16 cellular contexts compared by ENCODE assay signal in the genomic region with DNA sequence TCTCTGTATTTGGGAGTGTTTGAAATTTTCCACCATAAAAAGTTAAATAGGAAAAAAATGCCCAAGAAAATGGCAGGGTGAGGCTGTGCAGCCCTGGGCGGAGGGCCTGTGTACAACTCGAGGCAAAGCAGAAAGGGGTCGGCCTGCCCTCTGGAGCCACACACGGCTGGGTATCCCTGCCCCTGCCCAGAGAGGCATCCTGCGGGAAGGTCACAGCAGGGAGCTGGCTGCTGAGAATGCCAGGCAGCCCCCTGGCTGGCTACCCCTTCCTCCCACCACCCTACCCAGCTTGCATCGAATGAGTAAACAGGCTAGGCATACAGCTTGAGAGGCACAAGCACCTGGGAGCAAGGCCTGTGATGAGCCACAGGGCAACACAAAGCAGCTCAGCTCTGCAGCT. TPM values are rescaled to one million over a fixed set of nuclear protein-coding genes. Genes with fewer than 3 reads are reported as not detected.
A peak's percentile ranks its signal among the peaks of the same experiment; 100 is the strongest.
DNase-seq lines count a peak whose midpoint lies in the region; ATAC-seq, FAIRE-seq and TF ChIP-seq lines count a peak whose summit lies in the region.
"Had no signal": no experiment of that assay in that cellular context is flagged by ENCODE, and none has a peak within 500 bp of the region (broad histone marks: within the 10 kb centered on the region; RNA-seq: fewer than 3 reads in every experiment).

No MANE protein-coding gene starts in this region.

- no peaks in the 10 kb centered on the region for H3K27me3 ChIP-seq in ovary
- H3K27me3 ChIP-seq: BLaER1, foreskin keratinocyte had no signal

- TF ChIP-seq EP300 in ovary (IDR thresholded peaks at IDR 0.05), result no peak

- no peak for FAIRE-seq in D721Med (lab: Jason Lieb, UNC)

- 52 to 69% (median 64%) methylated on average over 6 of the region's 6 CpGs for WGBS in ovary, 3 donors

- H3K9me3 Mint-ChIP-seq in CD14-positive monocyte, result peaks cover 0 to 3% (median 0%) of the 10 kb centered on the region in 7 donors
- H3K9me3 Mint-ChIP-seq: activated T-helper 1 cell treated with anti-CD3 and anti-CD28 coated beads, Interleukin-12 subunit alpha, Interleukin-12 subunit beta, Interleukin-2, Interleukin-4 antibody, amounts not matched to agents 30 ng/mL and 10 ng/mL and 1 ng/mL, durations not matched to agents 14 hours and 24 hours and 36 hours; H9; natural killer cell had no signal

- no peak overlapping the region for H3K4me3 ChIP-seq in ovary
- H3K4me3 ChIP-seq: BLaER1 had no signal

- intact Hi-C loops in CD14-positive monocyte (cut with micrococcal nuclease) (no loop called here), head of caudate nucleus (cut with DNase I) (no loop called here), ovary (cut with DNase I) (no loop called here)

- no peaks in the 10 kb centered on the region for H3K4me1 Mint-ChIP-seq in CD14-positive monocyte
- H3K4me1 Mint-ChIP-seq: natural killer cell had no signal

- peaks cover 0 to 5% (median 1%) of the 10 kb centered on the region in 3 donors for H3K27me3 Mint-ChIP-seq in CD14-positive monocyte (ENCODE audit: low read depth in 3 of 3)

- H3K9me3 ChIP-seq in ovary, result no peaks in the 10 kb centered on the region
- H3K9me3 ChIP-seq: BLaER1 had no signal

- no peak for TF ChIP-seq POLR2A in ovary (IDR thresholded peaks at IDR 0.05)

- DNase-seq in CD14-positive monocyte (ENCODE audit: low spot score) (peak; percentile 26), D721Med (ENCODE audit: insufficient read length, low spot score) (peak; percentile 1), head of caudate nucleus (peak in 32 of 42 donors; percentile 0 to 39 (median 6)), ovary (peak; percentile 3 to 21 (median 5)), CD1c-positive myeloid dendritic cell (ENCODE audit: extremely low spot score) (no peak), NK-92 (lab: John Stamatoyannopoulos, UW; ENCODE audit: unreplicated experiment) (no peak)
- DNase-seq: anterior cingulate cortex; foreskin keratinocyte; mammary epithelial cell; NCI-H1436 treated with DMSO at 0.1 percent for 48 hours; stimulated activated CD4-positive, alpha-beta T cell treated with anti-CD3 and anti-CD28 coated beads, Interleukin-2, amount 100 ng/mL, for 48 hours had no signal

- no peak for ATAC-seq in HG03442 (IDR thresholded peaks at IDR 0.05; ENCODE audit: unreplicated experiment)
- ATAC-seq: foreskin keratinocyte, natural killer cell had no signal

- H3K27ac ChIP-seq in ovary, result no peak overlapping the region
- H3K27ac ChIP-seq: BLaER1, foreskin keratinocyte had no signal

- H3K36me3 Mint-ChIP-seq in CD14-positive monocyte, result no peaks in the 10 kb centered on the region
- H3K36me3 Mint-ChIP-seq: natural killer cell had no signal

- H3K27ac Mint-ChIP-seq in CD14-positive monocyte, result peak overlapping the region in 1 of 7 donors; percentile 48
- H3K27ac Mint-ChIP-seq: activated T-helper 1 cell treated with anti-CD3 and anti-CD28 coated beads, Interleukin-12 subunit alpha, Interleukin-12 subunit beta, Interleukin-2, Interleukin-4 antibody, amounts not matched to agents 30 ng/mL and 10 ng/mL and 1 ng/mL, durations not matched to agents 14 hours and 24 hours and 36 hours; H9; natural killer cell had no signal

- no peak overlapping the region for H3K4me3 Mint-ChIP-seq in CD14-positive monocyte
- H3K4me3 Mint-ChIP-seq: activated T-helper 1 cell treated with anti-CD3 and anti-CD28 coated beads, Interleukin-12 subunit alpha, Interleukin-12 subunit beta, Interleukin-2, Interleukin-4 antibody, amounts not matched to agents 30 ng/mL and 10 ng/mL and 1 ng/mL, durations not matched to agents 14 hours and 24 hours and 36 hours; H9; natural killer cell had no signal

- TF ChIP-seq CTCF in CD14-positive monocyte (IDR thresholded peaks at IDR 0.05) (no peak), D721Med (IDR thresholded peaks at IDR 0.05; ENCODE audit: insufficient read depth, missing control alignments) (no peak), ovary (IDR thresholded peaks at IDR 0.05) (no peak)

- no peaks in the 10 kb centered on the region for H3K36me3 ChIP-seq in ovary
- H3K36me3 ChIP-seq: BLaER1 had no signal

- H3K4me1 ChIP-seq in ovary (ENCODE audit: insufficient read depth), result no peaks in the 10 kb centered on the region
- H3K4me1 ChIP-seq: foreskin keratinocyte had no signal

RNA-seq across cellular contexts. Expression of a gene that starts 46.1 kb away (rescaled TPM):
- not detected for polyA plus RNA-seq in CD14-positive monocyte
- total RNA-seq in ovary, result 1 to 10 TPM in 1 of 7 donors, under 1 TPM in 4, not detected in 2; 0.24 to 1.4 (median 0.45) TPM
- under 1 TPM; 0.22 to 0.48 TPM for polyA plus RNA-seq in ovary

Comparison
In these comparisons a context has a peak if more than half of its experiments do, and no peak if none do; other contexts are left out.
1. DNase-seq: peak in CD14-positive monocyte (single experiment), D721Med (single experiment), head of caudate nucleus (32 of 42) and ovary (5 of 5); none in CD1c-positive myeloid dendritic cell (single experiment) and NK-92 (single experiment).